Comparison of ENCODE assay signal across 35 cellular contexts in the genomic region with DNA sequence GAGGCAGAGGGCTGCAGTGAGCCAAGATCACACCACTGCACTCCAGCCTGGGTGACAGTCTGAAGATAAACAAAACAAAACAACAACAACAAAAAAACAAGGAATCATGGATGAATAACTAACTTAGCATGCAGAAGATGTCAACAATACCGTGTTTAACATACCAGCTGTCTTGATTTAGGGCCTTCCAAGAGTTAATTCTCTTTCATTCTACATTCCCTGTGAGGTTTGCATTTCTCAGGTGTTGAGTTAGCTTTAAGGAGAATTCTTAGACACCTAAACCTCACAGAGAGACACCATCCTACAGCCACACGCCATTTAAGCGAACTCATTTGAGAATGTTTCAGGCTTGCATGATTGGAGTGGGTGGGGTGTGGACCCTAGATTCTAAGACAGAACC.
"Had no signal": no experiment of that assay in that cellular context is flagged by ENCODE, and none has a peak within 500 bp of the region (broad histone marks: within the 10 kb centered on the region; RNA-seq: fewer than 3 reads in every experiment).

No MANE protein-coding gene starts in this region.

- H3K4me3 ChIP-seq: MG63 had no signal

- H3K9ac ChIP-seq: KMS-11 had no signal

- H3K27ac ChIP-seq: KMS-11 had no signal

- H3K27me3 ChIP-seq: MG63 had no signal

- H3K4me2 ChIP-seq: KMS-11 had no signal

- H3K36me3 ChIP-seq: MG63 had no signal

- DNase-seq: Karpas-422, Kasumi-1, KG1, MG63, MM.1S, MV-4-11, NCI-H1048, NCI-H1092, NCI-H1092 treated with DMSO at 0.1 percent for 48 hours, NCI-H1105, NCI-H1105 treated with DMSO at 0.1 percent for 48 hours, NCI-H1417, NCI-H1417 treated with DMSO at 0.1 percent for 48 hours, NCI-H1436 treated with DMSO at 0.1 percent for 48 hours, NCI-H146, NCI-H1694, NCI-H1694 treated with DMSO at 0.1 percent for 48 hours, NCI-H187, NCI-H187 treated with DMSO at 0.1 percent for 48 hours, NCI-H1930, NCI-H2029 treated with DMSO at 0.1 percent for 48 hours, NCI-H2081, NCI-H2081 treated with DMSO at 0.1 percent for 48 hours, NCI-H2107, NCI-H2171, NCI-H2171 treated with DMSO at 0.1 percent for 48 hours, NCI-H2227 treated with DMSO at 0.1 percent for 48 hours, NCI-H226, NCI-H345, NCI-H446, NCI-H446 treated with DMSO at 0.1 percent for 48 hours, NCI-H510A, NCI-H510A treated with DMSO at 0.1 percent for 48 hours, NCI-H524 had no signal

- H3K9me3 ChIP-seq: MG63 had no signal
